ENCODE assay signal across 1 cellular context in genomic region chr22:20196094-20196840, GRCh38.
TF ChIP-seq lines count a peak whose summit lies in the region.

No MANE protein-coding gene starts in this region.

TF ChIP-seq in K562, 482 proteins besides CTCF, POLR2A, EP300 and RAD21 (continued from another document):
- TF ChIP-seq ZNF75A (CRISPR knock-in tag; IDR thresholded peaks at IDR 0.05): no peak
- TF ChIP-seq ZNF143 (CRISPR knock-in tag; IDR thresholded peaks at IDR 0.05): 0 out of 2 replicates have a peak, but pooled peaks have one; percentile 57
- TF ChIP-seq CHD1 (IDR thresholded peaks at IDR 0.05; ENCODE audit: low read length): peak; percentile 57
- TF ChIP-seq TAF7 (tag; IDR thresholded peaks at IDR 0.05): no peak
- TF ChIP-seq MYC (IDR thresholded peaks at IDR 0.05; ENCODE audit: low read depth, low read length): no peak
- TF ChIP-seq MYC (CRISPR knock-in tag; IDR thresholded peaks at IDR 0.05; ENCODE audit: borderline replicate concordance, low read depth): no peak
- TF ChIP-seq TSHZ1 (CRISPR knock-in tag; IDR thresholded peaks at IDR 0.05): no peak
- 0 out of 2 replicates have a peak, but pooled peaks have one; percentile 35 for TF ChIP-seq KDM2B (CRISPR knock-in tag; IDR thresholded peaks at IDR 0.05)
- TF ChIP-seq BCLAF1 (IDR thresholded peaks at IDR 0.05; ENCODE audit: borderline replicate concordance in 1 of 2, control insufficient read depth in 1 of 2, low read depth in 2 of 2, low read length in 1 of 2): no peak
- TF ChIP-seq ZNF436 (CRISPR knock-in tag; IDR thresholded peaks at IDR 0.05): 0 out of 2 replicates have a peak, but pooled peaks have one; percentile 26
- TF ChIP-seq ZNF12 (CRISPR knock-in tag; IDR thresholded peaks at IDR 0.05): 0 out of 2 replicates have a peak, but pooled peaks have one; percentile 5
- no peak for TF ChIP-seq CBX1 (IDR thresholded peaks at IDR 0.05; ENCODE audit: low read depth)
- no peak for TF ChIP-seq ESRRB (CRISPR knock-in tag; IDR thresholded peaks at IDR 0.05; ENCODE audit: borderline replicate concordance)
- TF ChIP-seq UBTF (IDR thresholded peaks at IDR 0.05; ENCODE audit: borderline replicate concordance in 1 of 2, low read depth in 2 of 2, low read length in 2 of 2): peak in 1 of 2 experiments; percentile 4; a peak in 1 of 4 replicates
- TF ChIP-seq TEAD1 (CRISPR knock-in tag; IDR thresholded peaks at IDR 0.05): peak in 1 of 2 experiments; percentile 69; a peak in 1 of 4 replicates
- TF ChIP-seq ZC3H8 (IDR thresholded peaks at IDR 0.05): no peak
- TF ChIP-seq PRDM10 (IDR thresholded peaks at IDR 0.05; ENCODE audit: partially characterized antibody): peak; percentile 65
- TF ChIP-seq ID3 (CRISPR knock-in tag; IDR thresholded peaks at IDR 0.05): no peak
- TF ChIP-seq ID3 (tag; IDR thresholded peaks at IDR 0.05): peak; percentile 38; the same call in 1 of the 2 replicates
- 0 out of 2 replicates have a peak, but pooled peaks have one; percentile 1 for TF ChIP-seq SMC3 (conservative IDR thresholded peaks at IDR 0.05; ENCODE audit: insufficient read depth, low read depth, low read length)
- no peak for TF ChIP-seq ZNF280A (IDR thresholded peaks at IDR 0.05; ENCODE audit: low read depth, partially characterized antibody)
- TF ChIP-seq POLR2AphosphoS2 (IDR thresholded peaks at IDR 0.05; ENCODE audit: low read length): no peak
- TF ChIP-seq RCOR1 (IDR thresholded peaks at IDR 0.05; ENCODE audit: borderline replicate concordance in 1 of 2, low read depth in 2 of 2, low read length in 2 of 2): no peak
- peak; percentile 44; the same call in 1 of the 2 replicates for TF ChIP-seq FOXP1 (CRISPR knock-in tag; IDR thresholded peaks at IDR 0.05)
TF ChIP-seq in K562: peak in this region for 11.
